14 cellular contexts compared by ENCODE assay signal in genomic region chr12:14643247-14643646, GRCh38. TPM values are rescaled to one million over a fixed set of nuclear protein-coding genes. Genes with fewer than 3 reads are reported as not detected.
DNase-seq lines count a peak whose midpoint lies in the region; ATAC-seq lines count a peak whose summit lies in the region.
"Had no signal": no experiment of that assay in that cellular context is flagged by ENCODE, and none has a peak within 500 bp of the region (broad histone marks: within the 10 kb centered on the region; RNA-seq: fewer than 3 reads in every experiment).

No MANE protein-coding gene starts in this region.

- H3K36me3 Mint-ChIP-seq in activated T-cell treated with anti-CD3 and anti-CD28 coated beads, Interleukin-2, amount 50 U/mL, for 4 hours (ENCODE audit: insufficient read depth): no peaks in the 10 kb centered on the region
- H3K36me3 Mint-ChIP-seq in activated T-helper 17 cell treated with anti-CD3 and anti-CD28 coated beads, Interleukin-2, amount 50 U/mL, for 72 hours (ENCODE audit: low read depth): no peaks in the 10 kb centered on the region
- H3K36me3 Mint-ChIP-seq in naive thymus-derived CD8-positive, alpha-beta T cell: no peaks in the 10 kb centered on the region

- H3K9me3 Mint-ChIP-seq in activated T-cell treated with anti-CD3 and anti-CD28 coated beads, Interleukin-2, amount 50 U/mL, for 4 hours: no peaks in the 10 kb centered on the region
- H3K9me3 Mint-ChIP-seq in activated T-helper 17 cell treated with anti-CD3 and anti-CD28 coated beads, Interleukin-2, amount 50 U/mL, for 72 hours: no peaks in the 10 kb centered on the region
- H3K9me3 Mint-ChIP-seq in naive thymus-derived CD8-positive, alpha-beta T cell: no peaks in the 10 kb centered on the region

- POLR2A ChIA-PET in naive thymus-derived CD8-positive, alpha-beta T cell (lab: Charles Lee): no interaction called here

- ATAC-seq in activated T-cell treated with anti-CD3 and anti-CD28 coated beads, Interleukin-2, amount 50 U/mL, for 4 hours: peak in 1 of 2 donors; percentile 18
- peak; percentile 56 for ATAC-seq in HG03432 (IDR thresholded peaks at IDR 0.05; ENCODE audit: unreplicated experiment)
- peak; percentile 53 for ATAC-seq in activated T-helper 17 cell treated with anti-CD3 and anti-CD28 coated beads, Interleukin-2, amount 50 U/mL, for 72 hours (replicated peaks)
- ATAC-seq in naive thymus-derived CD8-positive, alpha-beta T cell: peak; percentile 54 to 63
- ATAC-seq in activated CD4-positive, CD25-positive, alpha-beta regulatory T cell treated with anti-CD3 and anti-CD28 coated beads, Interleukin-2, amount 50 U/mL, for 24 hours: no peak

- H3K4me3 Mint-ChIP-seq in activated T-cell treated with anti-CD3 and anti-CD28 coated beads, Interleukin-2, amount 50 U/mL, for 4 hours: peak overlapping the region; percentile 39
- peak overlapping the region; percentile 58 for H3K4me3 Mint-ChIP-seq in activated T-helper 17 cell treated with anti-CD3 and anti-CD28 coated beads, Interleukin-2, amount 50 U/mL, for 72 hours
- H3K4me3 Mint-ChIP-seq in naive thymus-derived CD8-positive, alpha-beta T cell: peak overlapping the region in 9 of 10 donors; percentile 0 to 73 (median 63)

- peak overlapping the region; percentile 48 for H3K27ac Mint-ChIP-seq in activated T-helper 17 cell treated with anti-CD3 and anti-CD28 coated beads, Interleukin-2, amount 50 U/mL, for 72 hours
- peak overlapping the region in 5 of 10 donors; percentile 6 to 48 (median 44) for H3K27ac Mint-ChIP-seq in naive thymus-derived CD8-positive, alpha-beta T cell

- no peak for DNase-seq in activated T-cell treated with anti-CD3 and anti-CD28 coated beads, Interleukin-2, amount 50 U/mL, for 4 hours
- DNase-seq in activated T-cell treated with anti-CD3 and anti-CD28 coated beads, Interleukin-2, amount 50 U/mL, for 48 hours: no peak
- DNase-seq in naive thymus-derived CD8-positive, alpha-beta T cell: peak in 4 of 10 donors; percentile 4 to 49 (median 40)
- no peak for DNase-seq in activated gamma-delta T cell treated with Interleukin-2 at 50 U/mL for 16 hours
- DNase-seq in ureter (ENCODE audit: low spot score): no peak
- DNase-seq: retina, upper lobe of right lung had no signal

- H3K27me3 Mint-ChIP-seq in activated T-cell treated with anti-CD3 and anti-CD28 coated beads, Interleukin-2, amount 50 U/mL, for 4 hours (ENCODE audit: low read depth): no peaks in the 10 kb centered on the region
- H3K27me3 Mint-ChIP-seq in activated T-helper 17 cell treated with anti-CD3 and anti-CD28 coated beads, Interleukin-2, amount 50 U/mL, for 72 hours: no peaks in the 10 kb centered on the region
- peaks cover 0 to 2% (median 0%) of the 10 kb centered on the region in 5 donors for H3K27me3 Mint-ChIP-seq in naive thymus-derived CD8-positive, alpha-beta T cell

- H3K4me1 Mint-ChIP-seq in activated T-cell treated with anti-CD3 and anti-CD28 coated beads, Interleukin-2, amount 50 U/mL, for 4 hours (ENCODE audit: low read depth): peaks cover 23% of the 10 kb centered on the region
- peaks cover 5% of the 10 kb centered on the region for H3K4me1 Mint-ChIP-seq in activated T-helper 17 cell treated with anti-CD3 and anti-CD28 coated beads, Interleukin-2, amount 50 U/mL, for 72 hours
- H3K4me1 Mint-ChIP-seq in naive thymus-derived CD8-positive, alpha-beta T cell: peaks cover 4 to 26% (median 21%) of the 10 kb centered on the region in 4 donors

RNA-seq across cellular contexts. Expression of gene GUCY2C, which starts 53.2 kb away (rescaled TPM):
- total RNA-seq in activated T-cell treated with anti-CD3 and anti-CD28 coated beads, Interleukin-2, amount 50 U/mL, for 4 hours: not detected
- not detected for total RNA-seq in activated T-helper 17 cell treated with anti-CD3 and anti-CD28 coated beads, Interleukin-2, amount 50 U/mL, for 72 hours
- not detected for total RNA-seq in naive thymus-derived CD8-positive, alpha-beta T cell
- polyA plus RNA-seq in naive thymus-derived CD8-positive, alpha-beta T cell: not detected
- not detected for total RNA-seq in ureter
- total RNA-seq: H4, mononuclear cell, Right ventricle myocardium inferior, upper lobe of right lung had no signal
- polyA plus RNA-seq: BJ had no signal

Comparison
In these comparisons a context has a peak if more than half of its experiments do, and no peak if none do; other contexts are left out.
1. ATAC-seq: peak in HG03432 (single experiment), activated T-helper 17 cell treated with anti-CD3 and anti-CD28 coated beads, Interleukin-2, amount 50 U/mL, for 72 hours (single experiment) and naive thymus-derived CD8-positive, alpha-beta T cell (2 of 2); none in activated CD4-positive, CD25-positive, alpha-beta regulatory T cell treated with anti-CD3 and anti-CD28 coated beads, Interleukin-2, amount 50 U/mL, for 24 hours (0 of 2).
2. Peak in every context shown above with its lines, with median percentiles within 50 percentile points of each other: H3K4me3 Mint-ChIP-seq.